In genomic region chr9:7491641-7492040, GRCh38 we compare ENCODE assay signal across 18 cellular contexts.
DNase-seq lines count a peak whose midpoint lies in the region; TF ChIP-seq lines count a peak whose summit lies in the region.
"Had no signal": no experiment of that assay in that cellular context is flagged by ENCODE, and none has a peak within 500 bp of the region (broad histone marks: within the 10 kb centered on the region; RNA-seq: fewer than 3 reads in every experiment).

No MANE protein-coding gene starts in this region.

- H3K4me3 ChIP-seq in breast epithelium, result no peak overlapping the region
- no peak overlapping the region for H3K4me3 ChIP-seq in testis
- H3K4me3 ChIP-seq in MG63, result no peak overlapping the region
- H3K4me3 ChIP-seq: A549; BLaER1 treated with 17β-estradiol and CSF1 and Interleukin-3, amounts not matched to agents 10 nM and 100 nM; GM12878 had no signal

- no peaks in the 10 kb centered on the region for H3K36me3 Mint-ChIP-seq in MCF 10A (ENCODE audit: insufficient read depth, unreplicated experiment)
- no peaks in the 10 kb centered on the region for H3K36me3 Mint-ChIP-seq in chondrocyte (ENCODE audit: low read depth)
- H3K36me3 Mint-ChIP-seq: CD8-positive, alpha-beta T cell had no signal

- no TSS peak for BruUV-seq in MCF 10A (replicated peaks; lab: Mats Ljungman, UMichigan)

- POLR2A ChIA-PET in MCF 10A (lab: Yijun Ruan, JAX), result interaction anchor here (0.7 kb wide), 1 partner anchor 501 kb away, joined by 3 read pairs; no protein-coding TSS in a partner anchor

- no peak for TF ChIP-seq CTCF in MCF 10A (IDR thresholded peaks at IDR 0.05; ENCODE audit: unreplicated experiment)
- no peak for TF ChIP-seq CTCF in breast epithelium (IDR thresholded peaks at IDR 0.05)
- no peak for TF ChIP-seq CTCF in testis (IDR thresholded peaks at IDR 0.05)
- no peak for TF ChIP-seq CTCF in chondrocyte (IDR thresholded peaks at IDR 0.05)

- intact Hi-C loops in MCF 10A (cut with micrococcal nuclease), result no loop called here
- intact Hi-C loops in breast epithelium (cut with DNase I; ENCODE audit: low total_unique reads), result no loop called here
- intact Hi-C loops in testis (cut with DNase I; ENCODE audit: low total_unique reads), result no loop called here

- H3K27ac Mint-ChIP-seq in MCF 10A (ENCODE audit: low read depth, unreplicated experiment) (no peak overlapping the region), chondrocyte (ENCODE audit: unreplicated experiment) (no peak overlapping the region)
- H3K27ac Mint-ChIP-seq: B cell; CD4-positive, alpha-beta T cell; CD8-positive, alpha-beta T cell had no signal

- peak; percentile 82 for DNase-seq in MCF 10A (ENCODE audit: unreplicated experiment)
- DNase-seq in breast epithelium (ENCODE audit: low spot score in 2 of 2), result no peak
- DNase-seq in testis, result peak; percentile 83
- no peak for DNase-seq in chondrocyte (ENCODE audit: low spot score)
- DNase-seq in MG63, result no peak
- DNase-seq: AML-193; Caco-2; Calu3; CD4-positive, alpha-beta T cell; CD8-positive, alpha-beta T cell; DMS79 treated with DMSO at 0.1 percent for 48 hours; GDM1 had no signal

- H3K27me3 Mint-ChIP-seq in MCF 10A (ENCODE audit: insufficient read depth, unreplicated experiment) (no peaks in the 10 kb centered on the region), chondrocyte (ENCODE audit: low read depth) (peaks cover 6% of the 10 kb centered on the region)
- H3K27me3 Mint-ChIP-seq: B cell had no signal

- H3K4me1 Mint-ChIP-seq in MCF 10A (ENCODE audit: insufficient read depth, unreplicated experiment) (no peaks in the 10 kb centered on the region), chondrocyte (ENCODE audit: low read depth) (no peaks in the 10 kb centered on the region)
- H3K4me1 Mint-ChIP-seq: B cell had no signal

- H3K9me3 ChIP-seq in breast epithelium (no peaks in the 10 kb centered on the region), testis (no peaks in the 10 kb centered on the region), MG63 (no peaks in the 10 kb centered on the region)
- H3K9me3 ChIP-seq: A549; BLaER1 treated with 17β-estradiol and CSF1 and Interleukin-3, amounts not matched to agents 10 nM and 100 nM; Caco-2 had no signal

- no peak overlapping the region for H3K4me3 Mint-ChIP-seq in MCF 10A (ENCODE audit: unreplicated experiment)
- no peak overlapping the region for H3K4me3 Mint-ChIP-seq in chondrocyte (ENCODE audit: unreplicated experiment)
- H3K4me3 Mint-ChIP-seq: B cell; CD4-positive, alpha-beta T cell; CD8-positive, alpha-beta T cell had no signal

- H3K4me1 ChIP-seq in breast epithelium (no peaks in the 10 kb centered on the region), testis (no peaks in the 10 kb centered on the region)
- H3K4me1 ChIP-seq: A549, Caco-2 had no signal

- no peak for TF ChIP-seq POLR2A in breast epithelium (IDR thresholded peaks at IDR 0.05)
- TF ChIP-seq POLR2A in testis (IDR thresholded peaks at IDR 0.05), result no peak

- peaks cover under 1% of the 10 kb centered on the region for H3K9me3 Mint-ChIP-seq in MCF 10A (ENCODE audit: unreplicated experiment)
- H3K9me3 Mint-ChIP-seq in chondrocyte (ENCODE audit: low read depth), result peaks cover 2% of the 10 kb centered on the region
- H3K9me3 Mint-ChIP-seq: CD4-positive, alpha-beta T cell; CD8-positive, alpha-beta T cell had no signal

- 55 to 77% methylated on average over 2 of the region's 2 CpGs for WGBS in testis, 2 donors

- no peaks in the 10 kb centered on the region for H3K36me3 ChIP-seq in breast epithelium
- H3K36me3 ChIP-seq in testis (ENCODE audit: low read depth, missing control alignments), result no peaks in the 10 kb centered on the region
- H3K36me3 ChIP-seq in MG63, result no peaks in the 10 kb centered on the region
- H3K36me3 ChIP-seq: BLaER1 treated with 17β-estradiol and CSF1 and Interleukin-3, amounts not matched to agents 10 nM and 100 nM had no signal

- H3K27me3 ChIP-seq in breast epithelium (no peaks in the 10 kb centered on the region), testis (no peaks in the 10 kb centered on the region), MG63 (no peaks in the 10 kb centered on the region)
- H3K27me3 ChIP-seq: BLaER1 treated with 17β-estradiol and CSF1 and Interleukin-3, amounts not matched to agents 10 nM and 100 nM had no signal

- CTCF ChIA-PET in MCF 10A (lab: Yijun Ruan, JAX), result no interaction called here

- H3K27ac ChIP-seq in breast epithelium, result no peak overlapping the region
- H3K27ac ChIP-seq in testis, result no peak overlapping the region
- H3K27ac ChIP-seq: 22Rv1; A549; BLaER1 treated with 17β-estradiol and CSF1 and Interleukin-3, amounts not matched to agents 10 nM and 100 nM; C4-2B had no signal

Comparison
In these comparisons a context has a peak if more than half of its experiments do, and no peak if none do; other contexts are left out.
1. DNase-seq: peak in MCF 10A (single experiment) and testis (single experiment); none in breast epithelium (0 of 2), chondrocyte (single experiment) and MG63 (single experiment).